ENCODE assay signal across 9 cellular contexts in genomic region chr6:158706369-158706982, GRCh38. TPM values are rescaled to one million over a fixed set of nuclear protein-coding genes. Genes with fewer than 3 reads are reported as not detected.
DNase-seq lines count a peak whose midpoint lies in the region; TF ChIP-seq lines count a peak whose summit lies in the region.
"Had no signal": no experiment of that assay in that cellular context is flagged by ENCODE, and none has a peak within 500 bp of the region (broad histone marks: within the 10 kb centered on the region; RNA-seq: fewer than 3 reads in every experiment).

No MANE protein-coding gene starts in this region.

- no peak overlapping the region for H3K4me3 ChIP-seq in fibroblast of villous mesenchyme (ENCODE audit: low read depth, low read length)

- no peak overlapping the region for H3K27ac Mint-ChIP-seq in progenitor cell of endocrine pancreas
- H3K27ac Mint-ChIP-seq: activated naive CD8-positive, alpha-beta T cell had no signal

- no peaks in the 10 kb centered on the region for H3K9me3 Mint-ChIP-seq in progenitor cell of endocrine pancreas (ENCODE audit: low read depth)

- peak; percentile 21 to 57 for DNase-seq in SHP77 (lab: John Stamatoyannopoulos, UW)
- no peak for DNase-seq in SHP77 treated with DMSO at 0.1 percent for 48 hours (lab: John Stamatoyannopoulos, UW)
- peak; percentile 32 for DNase-seq in RPMI8226
- DNase-seq in fibroblast of villous mesenchyme (ENCODE audit: low read depth), result peak; percentile 84
- DNase-seq in progenitor cell of endocrine pancreas (ENCODE audit: low spot score, unreplicated experiment), result no peak
- DNase-seq in NOMO-1 treated with DMSO at 0.1 percent for 48 hours (lab: John Stamatoyannopoulos, UW; ENCODE audit: unreplicated experiment), result no peak
- no peak for DNase-seq in SKM-1 treated with dmso at 0.1 percent for 144 hours (lab: John Stamatoyannopoulos, UW; ENCODE audit: unreplicated experiment)
- DNase-seq in NK-92 (lab: John Stamatoyannopoulos, UW; ENCODE audit: unreplicated experiment), result no peak

- peaks cover 24% of the 10 kb centered on the region for H3K4me1 Mint-ChIP-seq in progenitor cell of endocrine pancreas (ENCODE audit: low read depth)

- peaks cover 2% of the 10 kb centered on the region for H3K27me3 Mint-ChIP-seq in progenitor cell of endocrine pancreas
- H3K27me3 Mint-ChIP-seq: activated naive CD8-positive, alpha-beta T cell had no signal

- no peaks in the 10 kb centered on the region for H3K36me3 Mint-ChIP-seq in progenitor cell of endocrine pancreas (ENCODE audit: insufficient read depth)

- TF ChIP-seq CTCF in fibroblast of villous mesenchyme (IDR thresholded peaks at IDR 0.05; ENCODE audit: insufficient read depth, low read depth, low read length), result peak; percentile 81
- peak; percentile 64 for TF ChIP-seq CTCF in progenitor cell of endocrine pancreas (IDR thresholded peaks at IDR 0.05; ENCODE audit: unreplicated experiment)

- H3K4me3 Mint-ChIP-seq in progenitor cell of endocrine pancreas (ENCODE audit: low read depth), result no peak overlapping the region
- H3K4me3 Mint-ChIP-seq: activated naive CD8-positive, alpha-beta T cell had no signal

RNA-seq across cellular contexts. Expression of gene SYTL3, which starts 56.6 kb away (rescaled TPM):
- 1.3 and 1.7 TPM in 2 replicates for total RNA-seq in fibroblast of villous mesenchyme
- total RNA-seq in progenitor cell of endocrine pancreas, result 1.6 and 2.1 TPM in 2 replicates

Comparison
In these comparisons a context has a peak if more than half of its experiments do, and no peak if none do; other contexts are left out.
1. DNase-seq: peak in SHP77 (2 of 2), RPMI8226 (single experiment) and fibroblast of villous mesenchyme (single experiment); none in SHP77 treated with DMSO at 0.1 percent for 48 hours (single experiment), progenitor cell of endocrine pancreas (single experiment), NOMO-1 treated with DMSO at 0.1 percent for 48 hours (single experiment), SKM-1 treated with dmso at 0.1 percent for 144 hours (single experiment) and NK-92 (single experiment).